ENCODE assay signal across 8 cellular contexts in genomic region chr15:65517866-65518207, GRCh38. TPM values are rescaled to one million over a fixed set of nuclear protein-coding genes. Genes with fewer than 3 reads are reported as not detected.
A peak's percentile ranks its signal among the peaks of the same experiment; 100 is the strongest.
DNase-seq lines count a peak whose midpoint lies in the region; ATAC-seq, FAIRE-seq and TF ChIP-seq lines count a peak whose summit lies in the region.

No MANE protein-coding gene starts in this region.

- H3K27ac ChIP-seq in duodenal mucosa (ENCODE audit: low read depth, low read length) (no peak overlapping the region), trophoblast cell (ENCODE audit: low read depth, low read length) (no peak overlapping the region)

- no peak overlapping the region for H2BK5ac ChIP-seq in trophoblast cell (ENCODE audit: low read depth, low read length, poor library complexity)

- no peak overlapping the region for H2AK5ac ChIP-seq in trophoblast cell (ENCODE audit: low read length)

- H3K27me3 ChIP-seq in MG63 (no peaks in the 10 kb centered on the region), duodenal mucosa (ENCODE audit: control insufficient read depth in 1 of 2, insufficient read depth in 2 of 2, low read length in 2 of 2) (no peaks in the 10 kb centered on the region), trophoblast cell (ENCODE audit: insufficient read depth, low read length) (no peaks in the 10 kb centered on the region)

- H3K4me1 ChIP-seq in duodenal mucosa (ENCODE audit: control insufficient read depth in 1 of 2, insufficient read depth in 2 of 2, low read length in 2 of 2) (peaks cover 23 to 35% of the 10 kb centered on the region in 2 donors), trophoblast cell (ENCODE audit: control insufficient read depth in 1 of 2, insufficient read depth in 2 of 2, low read length in 2 of 2) (peaks cover 0 to 4% of the 10 kb centered on the region in 2 experiments)

- FAIRE-seq in GM12891 (lab: Jason Lieb, UNC), result no peak

- no peak overlapping the region for H4K91ac ChIP-seq in trophoblast cell (ENCODE audit: low read depth, low read length)

- peak overlapping the region; percentile 71 for H4K8ac ChIP-seq in trophoblast cell (ENCODE audit: low read depth, low read length)

- peaks cover 5% of the 10 kb centered on the region for H3K79me1 ChIP-seq in trophoblast cell (ENCODE audit: low read length)

- no peak overlapping the region for H3K4ac ChIP-seq in trophoblast cell (ENCODE audit: low read depth, low read length)

- H3K4me3 ChIP-seq in GM12865 (ENCODE audit: low read depth, low read length) (peak overlapping the region; percentile 84), MG63 (peak overlapping the region; percentile 97), duodenal mucosa (ENCODE audit: low read depth in 1 of 2, low read length in 2 of 2) (peak overlapping the region; percentile 84 to 98), trophoblast cell (ENCODE audit: low read depth, low read length) (no peak overlapping the region)

- no peak for TF ChIP-seq CTCF in GM12865 (IDR thresholded peaks at IDR 0.05; ENCODE audit: insufficient read depth, low read depth, low read length, missing control alignments)

- no peak overlapping the region for H3K14ac ChIP-seq in trophoblast cell (ENCODE audit: low read length)

- no peak overlapping the region for H2BK120ac ChIP-seq in trophoblast cell (ENCODE audit: insufficient read depth, low read length, poor library complexity)

- H3K36me3 ChIP-seq in MG63, result peaks cover 14% of the 10 kb centered on the region
- H3K36me3 ChIP-seq in duodenal mucosa (ENCODE audit: control insufficient read depth in 1 of 2, insufficient read depth in 2 of 2, low read length in 2 of 2), result peaks cover 0 to 11% of the 10 kb centered on the region in 2 donors
- peaks cover 0 to 6% of the 10 kb centered on the region in 2 experiments for H3K36me3 ChIP-seq in trophoblast cell (ENCODE audit: control insufficient read depth in 1 of 2, insufficient read depth in 2 of 2, low read length in 2 of 2)

- H4K12ac ChIP-seq in trophoblast cell (ENCODE audit: low read depth, low read length), result no peak overlapping the region

- H3K79me2 ChIP-seq in trophoblast cell (ENCODE audit: control insufficient read depth, insufficient read depth, low read length, poor library complexity), result peaks cover 8% of the 10 kb centered on the region

- H3K23ac ChIP-seq in trophoblast cell (ENCODE audit: low read length), result no peak overlapping the region

- H3K4me2 ChIP-seq in trophoblast cell (ENCODE audit: low read length), result no peak overlapping the region

- H2AFZ ChIP-seq in trophoblast cell (ENCODE audit: insufficient read depth, low read length, poor library complexity), result no peak overlapping the region

- no peak for ATAC-seq in HG03108 (IDR thresholded peaks at IDR 0.05; ENCODE audit: unreplicated experiment)

- H3K9me3 ChIP-seq in MG63 (no peaks in the 10 kb centered on the region), duodenal mucosa (ENCODE audit: control insufficient read depth in 1 of 2, low read length in 2 of 2) (no peaks in the 10 kb centered on the region), trophoblast cell (ENCODE audit: insufficient read depth, low read depth, low read length) (peaks cover 2% of the 10 kb centered on the region)

- WGBS in trophoblast cell (ENCODE audit: extremely low coverage, insufficient coverage, insufficient read length), result no CpG with 5 or more reads among the region's 8 CpGs

- H3K18ac ChIP-seq in trophoblast cell (ENCODE audit: low read length), result no peak overlapping the region

- DNase-seq in GM12865 (ENCODE audit: low read depth) (no peak), MG63 (no peak), trophoblast cell (no peak), SW480 (ENCODE audit: low spot score) (no peak), GM12891 (ENCODE audit: insufficient read length, low spot score) (no peak), dermis blood vessel endothelial cell (no peak)

- no peak for TF ChIP-seq POLR2A in GM12891 (IDR thresholded peaks at IDR 0.05; ENCODE audit: low read depth, low read length)

- no peak overlapping the region for H3K9ac ChIP-seq in duodenal mucosa (ENCODE audit: low read depth in 1 of 2, low read length in 2 of 2)
- no peak overlapping the region for H3K9ac ChIP-seq in trophoblast cell (ENCODE audit: low read length)

- no peak overlapping the region for H2BK12ac ChIP-seq in trophoblast cell (ENCODE audit: low read length)

TF ChIP-seq in GM12891, 5 proteins besides CTCF, POLR2A, EP300 and RAD21:
- TF ChIP-seq SPI1 (IDR thresholded peaks at IDR 0.05; ENCODE audit: low read depth, low read length) (no peak), POLR2AphosphoS5 (IDR thresholded peaks at IDR 0.05; ENCODE audit: low read depth, low read length) (no peak), TAF1 (IDR thresholded peaks at IDR 0.05; ENCODE audit: low read depth, low read length) (no peak), POU2F2 (IDR thresholded peaks at IDR 0.05; ENCODE audit: low read depth, low read length) (no peak), PAX5 (IDR thresholded peaks at IDR 0.05; ENCODE audit: insufficient read depth, low read length, severe bottlenecking) (no peak)

RNA-seq across cellular contexts. Expression of gene DPP8, which starts 0.3 kb away (rescaled TPM):
- 8.0 and 24.2 TPM in 2 replicates for total RNA-seq in MG63 (2014; rRNA removed; shearing (Covaris generic); ENCODE audit: low replicate concordance)
- polyA plus RNA-seq in trophoblast cell (2013), result 16.9 and 17.2 TPM in 2 replicates
- 10.4 TPM for polyA plus RNA-seq in GM12891 (2012; ENCODE audit: low read depth, missing spikeins)
- 63.5 and 63.9 TPM in 2 replicates for total RNA-seq in dermis blood vessel endothelial cell

RNA-seq across cellular contexts. Expression of gene HACD3, which starts 12.4 kb away (rescaled TPM):
- 111 and 147 TPM in 2 replicates for total RNA-seq in MG63 (2014; rRNA removed; shearing (Covaris generic); ENCODE audit: low replicate concordance)
- 132 and 133 TPM in 2 replicates for polyA plus RNA-seq in trophoblast cell (2013)
- polyA plus RNA-seq in GM12891 (2012; ENCODE audit: low read depth, missing spikeins), result 23.0 TPM
- 93.1 and 105 TPM in 2 replicates for total RNA-seq in dermis blood vessel endothelial cell
